8 cellular contexts compared by ENCODE assay signal in genomic region chr9:117644607-117645244, GRCh38. TPM values are rescaled to one million over a fixed set of nuclear protein-coding genes. Genes with fewer than 3 reads are reported as not detected.
DNase-seq lines count a peak whose midpoint lies in the region; ATAC-seq and TF ChIP-seq lines count a peak whose summit lies in the region.

No MANE protein-coding gene starts in this region.

- H3K27ac ChIP-seq in SK-N-MC, result no peak overlapping the region
- peak overlapping the region in 6 of 10 donors; percentile 37 to 80 (median 63) for H3K27ac ChIP-seq in heart right ventricle
- H3K27ac ChIP-seq in prostate gland, result no peak overlapping the region

- H3K36me3 ChIP-seq in SK-N-MC (ENCODE audit: insufficient read depth, low read length), result no peaks in the 10 kb centered on the region
- H3K36me3 ChIP-seq in heart right ventricle, result no peaks in the 10 kb centered on the region
- no peaks in the 10 kb centered on the region for H3K36me3 ChIP-seq in prostate gland

- H3K4me3 ChIP-seq in SK-N-MC, result no peak overlapping the region
- H3K4me3 ChIP-seq in heart right ventricle, result peak overlapping the region in 8 of 10 donors; percentile 15 to 48 (median 38)
- H3K4me3 ChIP-seq in prostate gland, result no peak overlapping the region

- H3K9me3 ChIP-seq in SK-N-MC (ENCODE audit: low read depth, low read length), result no peaks in the 10 kb centered on the region
- H3K9me3 ChIP-seq in heart right ventricle, result no peaks in the 10 kb centered on the region
- no peaks in the 10 kb centered on the region for H3K9me3 ChIP-seq in prostate gland

- no peak for TF ChIP-seq POLR2A in prostate gland (IDR thresholded peaks at IDR 0.05)

- DNase-seq in NCI-H1048 (lab: John Stamatoyannopoulos, UW) (peak; percentile 8), SK-N-MC (ENCODE audit: low read depth, low spot score) (peak; percentile 34), amniotic epithelial cell (ENCODE audit: low read depth) (peak; percentile 45), heart right ventricle (peak; percentile 71 to 73), prostate gland (ENCODE audit: low spot score) (peak; percentile 54), NCI-H187 (lab: John Stamatoyannopoulos, UW) (no peak)

- intact Hi-C loops in heart right ventricle (cut with DNase I) (loop anchor here in 8 of 10 donors (2.0 to 10.0 kb wide), 7 partner anchors 60 to 1720 kb away; partner anchors contain the start of genes BRINP1 (in 1 of the 8) and TLR4 (in 1 of the 8)), prostate gland (cut with DNase I) (no loop called here)

- no peak overlapping the region for H3K9ac ChIP-seq in SK-N-MC (ENCODE audit: insufficient read length)

- peaks cover 0 to 25% (median 13%) of the 10 kb centered on the region in 9 donors for H3K4me1 ChIP-seq in heart right ventricle
- no peaks in the 10 kb centered on the region for H3K4me1 ChIP-seq in prostate gland (replicated peaks)

- ATAC-seq in HG02623 (IDR thresholded peaks at IDR 0.05; ENCODE audit: unreplicated experiment) (peak; percentile 77), heart right ventricle (peak; percentile 55 to 92 (median 82))

- WGBS in heart right ventricle, 2 donors, result 3 to 6% methylated on average over 10 of the region's 10 CpGs
- 4% methylated on average over 10 of the region's 10 CpGs for WGBS in prostate gland

- TF ChIP-seq CTCF in GM12874 (IDR thresholded peaks at IDR 0.05; ENCODE audit: insufficient read depth, low read depth, low read length), result peak; percentile 87
- peak; percentile 92 to 99 (median 97) for TF ChIP-seq CTCF in heart right ventricle (IDR thresholded peaks at IDR 0.05)
- peak; percentile 80 to 93 (median 86) for TF ChIP-seq CTCF in prostate gland (IDR thresholded peaks at IDR 0.05)

- H3K27me3 ChIP-seq in heart right ventricle (peaks cover 0 to 46% (median 17%) of the 10 kb centered on the region in 7 donors), prostate gland (replicated peaks; ENCODE audit: insufficient read depth) (no peaks in the 10 kb centered on the region)

RNA-seq across cellular contexts. Expression of gene TLR4, which starts 59.5 kb away (rescaled TPM):
- total RNA-seq in heart right ventricle (10 to 100 TPM in 7 of 10 donors, 1 to 10 TPM in 3; 6.5 to 24.7 (median 11.6) TPM), prostate gland (1 to 10 TPM; 4.7 to 9.7 TPM)
- polyA plus RNA-seq in heart right ventricle, result 1 to 10 TPM; 2.3 to 3.6 TPM

Comparison
In these comparisons a context has a peak if more than half of its experiments do, and no peak if none do; other contexts are left out.
1. DNase-seq: peak in NCI-H1048 (single experiment), SK-N-MC (single experiment), amniotic epithelial cell (single experiment), heart right ventricle (2 of 2) and prostate gland (single experiment); none in NCI-H187 (0 of 2).
2. H3K27ac ChIP-seq: peak in heart right ventricle (6 of 10); none in SK-N-MC (single experiment) and prostate gland (0 of 2).
3. H3K4me3 ChIP-seq: peak in heart right ventricle (8 of 10); none in SK-N-MC (single experiment) and prostate gland (0 of 2).
4. Peak in every context shown above with its lines, with median percentiles within 50 percentile points of each other: CTCF ChIP-seq.